In genomic region chr20:14491436-14491835, GRCh38 we compare ENCODE assay signal across 27 cellular contexts.
"Had no signal": no experiment of that assay in that cellular context is flagged by ENCODE, and none has a peak within 500 bp of the region (broad histone marks: within the 10 kb centered on the region; RNA-seq: fewer than 3 reads in every experiment).

No MANE protein-coding gene starts in this region.

- ATAC-seq: foreskin keratinocyte; gastroesophageal sphincter; heart left ventricle; left cardiac atrium; left lung; naive thymus-derived CD4-positive, alpha-beta T cell; sciatic nerve; stimulated activated naive CD8-positive, alpha-beta T cell treated with anti-CD3 and anti-CD28 coated beads, Interleukin-15, amount 100 ng/mL, for 72 hours had no signal

- H3K36me3 Mint-ChIP-seq: naive thymus-derived CD4-positive, alpha-beta T cell; neural progenitor cell had no signal

- H3K27me3 ChIP-seq: esophagus muscularis mucosa, foreskin keratinocyte, gastroesophageal sphincter, heart left ventricle, left lung, neural progenitor cell, right atrium auricular region, thyroid gland, vagina had no signal

- H3K36me3 ChIP-seq: esophagus muscularis mucosa, gastroesophageal sphincter, heart left ventricle, left lung, neural progenitor cell, prostate gland, right atrium auricular region, thyroid gland, vagina had no signal

- H3K27me3 Mint-ChIP-seq: dendritic cell treated with granulocyte-macrophage colony-stimulating factor and Interleukin-4, amounts not matched to agents 40 ng/mL and 50 ng/mL, for 4 days; naive thymus-derived CD4-positive, alpha-beta T cell; stimulated activated naive CD8-positive, alpha-beta T cell treated with anti-CD3 and anti-CD28 coated beads, Interleukin-15, amount 100 ng/mL, for 72 hours had no signal

- H3K4me1 Mint-ChIP-seq: naive thymus-derived CD4-positive, alpha-beta T cell; stimulated activated naive CD8-positive, alpha-beta T cell treated with anti-CD3 and anti-CD28 coated beads, Interleukin-15, amount 100 ng/mL, for 72 hours had no signal

- H3K4me3 Mint-ChIP-seq: dendritic cell treated with granulocyte-macrophage colony-stimulating factor and Interleukin-4, amounts not matched to agents 40 ng/mL and 50 ng/mL, for 4 days; naive thymus-derived CD4-positive, alpha-beta T cell; nephron; neural progenitor cell; stimulated activated naive CD8-positive, alpha-beta T cell treated with anti-CD3 and anti-CD28 coated beads, Interleukin-15, amount 100 ng/mL, for 72 hours had no signal

- H3K4me3 ChIP-seq: esophagus muscularis mucosa, gastroesophageal sphincter, heart left ventricle, left lung, neural progenitor cell, prostate gland, right atrium auricular region, smooth muscle cell, thyroid gland, vagina had no signal

- DNase-seq: effector CD8-positive, alpha-beta T cell; foreskin keratinocyte; heart left ventricle; hippocampal formation; left cardiac atrium; left lung; mesenchymal stem cell; midbrain; naive thymus-derived CD4-positive, alpha-beta T cell; stimulated activated CD4-positive, alpha-beta T cell treated with anti-CD3 and anti-CD28 coated beads, Interleukin-12 subunit alpha, Interleukin-12 subunit beta, amount 100 ng/mL, for 4 hours; stimulated activated CD4-positive, alpha-beta T cell treated with anti-CD3 and anti-CD28 coated beads, Interleukin-1b, Interleukin-23, amount 100 ng/mL, for 48 hours; stimulated activated CD4-positive, alpha-beta T cell treated with anti-CD3 and anti-CD28 coated beads, Interleukin-4, amount 100 ng/mL, for 1 hour; stimulated activated CD8-positive, alpha-beta memory T cell treated with anti-CD3 and anti-CD28 coated beads, Interleukin-4, amount 100 ng/mL, for 48 hours; stimulated activated naive CD4-positive, alpha-beta T cell; stimulated activated naive CD8-positive, alpha-beta T cell treated with anti-CD3 and anti-CD28 coated beads, Interleukin-15, amount 100 ng/mL, for 72 hours; thyroid gland; trophoblast cell had no signal

- H3K4me1 ChIP-seq: heart left ventricle, left lung, neural progenitor cell, prostate gland, right atrium auricular region, thyroid gland, vagina had no signal

- H3K9me3 ChIP-seq: esophagus muscularis mucosa, gastroesophageal sphincter, heart left ventricle, left lung, prostate gland, thyroid gland, vagina had no signal

- H3K27ac Mint-ChIP-seq: dendritic cell treated with granulocyte-macrophage colony-stimulating factor and Interleukin-4, amounts not matched to agents 40 ng/mL and 50 ng/mL, for 4 days; naive thymus-derived CD4-positive, alpha-beta T cell; nephron; neural progenitor cell; stimulated activated naive CD8-positive, alpha-beta T cell treated with anti-CD3 and anti-CD28 coated beads, Interleukin-15, amount 100 ng/mL, for 72 hours had no signal

- H3K27ac ChIP-seq: esophagus muscularis mucosa, foreskin keratinocyte, gastroesophageal sphincter, heart left ventricle, left lung, neural progenitor cell, prostate gland, right atrium auricular region, thyroid gland, vagina had no signal

- H3K9me3 Mint-ChIP-seq: nephron; neural progenitor cell; stimulated activated naive CD8-positive, alpha-beta T cell treated with anti-CD3 and anti-CD28 coated beads, Interleukin-15, amount 100 ng/mL, for 72 hours had no signal
